31 cellular contexts compared by ENCODE assay signal in genomic region chr7:157646551-157646950, GRCh38.
"Had no signal": no experiment of that assay in that cellular context is flagged by ENCODE, and none has a peak within 500 bp of the region (broad histone marks: within the 10 kb centered on the region; RNA-seq: fewer than 3 reads in every experiment).

No MANE protein-coding gene starts in this region.

- H3K36me3 ChIP-seq: lower lobe of right lung, neural progenitor cell, neutrophil, pancreas, prostate gland, stomach, thyroid gland, transverse colon, upper lobe of left lung, vagina had no signal

- H3K36me3 Mint-ChIP-seq: mesothelial cell of epicardium; naive B cell; stimulated activated naive B cell treated with anti-CD40 and anti-IgM and Interleukin-4, amounts not matched to agents 10 μg/mL and 1 μg/mL and 100 μg/mL, for 72 hours had no signal

- H3K27ac ChIP-seq: hepatocyte, lower lobe of right lung, neural progenitor cell, neutrophil, pancreas, prostate gland, skin epidermis, stomach, testis, thyroid gland, transverse colon, upper lobe of left lung, vagina had no signal

- H3K4me3 ChIP-seq: hepatocyte, lower lobe of right lung, neural progenitor cell, pancreas, prostate gland, skin epidermis, stomach, testis, thyroid gland, transverse colon, upper lobe of left lung, vagina had no signal

- H3K79me2 ChIP-seq: hepatocyte had no signal

- H3K9me3 ChIP-seq: lower lobe of right lung, neutrophil, pancreas, prostate gland, testis, thyroid gland, transverse colon, upper lobe of left lung, vagina had no signal

- H3K27me3 ChIP-seq: hepatocyte, neural progenitor cell, neutrophil, pancreas, stomach, testis, thyroid gland, transverse colon, upper lobe of left lung, vagina had no signal

- H3K4me3 Mint-ChIP-seq: mesothelial cell of epicardium; naive B cell; nephron progenitor cell; neural progenitor cell; stimulated activated naive B cell treated with anti-CD40 and anti-IgM and Interleukin-4, amounts not matched to agents 10 μg/mL and 1 μg/mL and 100 μg/mL, for 72 hours had no signal

- ATAC-seq: left lobe of liver; left ventricle myocardium superior; lower lobe of right lung; pancreas; right cardiac atrium; sciatic nerve; stimulated activated naive B cell treated with anti-CD40 and anti-IgM and Interleukin-4, amounts not matched to agents 10 μg/mL and 1 μg/mL and 100 μg/mL, for 72 hours; stimulated activated naive CD8-positive, alpha-beta T cell treated with anti-CD3 and anti-CD28 coated beads, Interleukin-15, Interleukin-2, amounts not matched to agents 100 U/mL and 50 U/mL, for 24 hours had no signal

- H2AFZ ChIP-seq: hepatocyte, neural progenitor cell had no signal

- H3K4me2 ChIP-seq: hepatocyte, neural progenitor cell had no signal

- DNase-seq: islet precursor cell; left ventricle myocardium superior; lower lobe of right lung; mammary epithelial cell; mesenchymal stem cell; naive B cell; nephron progenitor cell; occipital lobe; pancreas; retina; right cardiac atrium; stimulated activated CD4-positive, alpha-beta T cell treated with anti-CD3 and anti-CD28 coated beads, Interleukin-12 subunit alpha, Interleukin-12 subunit beta, amount 100 ng/mL, for 4 hours; stimulated activated CD4-positive, alpha-beta T cell treated with anti-CD3 and anti-CD28 coated beads, Interleukin-15, amount 100 ng/mL, for 24 hours; stimulated activated CD4-positive, alpha-beta T cell treated with anti-CD3 and anti-CD28 coated beads, Interleukin-2, amount 100 ng/mL, for 24 hours; stimulated activated CD4-positive, alpha-beta T cell treated with anti-CD3 and anti-CD28 coated beads, Interleukin-4, amount 100 ng/mL, for 1 hour; stimulated activated naive B cell treated with anti-CD40 and anti-IgM and Interleukin-4, amounts not matched to agents 10 μg/mL and 1 μg/mL and 100 μg/mL, for 72 hours; stimulated activated naive CD8-positive, alpha-beta T cell treated with anti-CD3 and anti-CD28 coated beads, Interleukin-15, Interleukin-2, amounts not matched to agents 100 U/mL and 50 U/mL, for 24 hours; stomach; testis; thyroid gland; transverse colon had no signal

- H3K4me1 ChIP-seq: lower lobe of right lung, neural progenitor cell, pancreas, prostate gland, stomach, testis, thyroid gland, transverse colon, upper lobe of left lung, vagina had no signal

- H3K4me1 Mint-ChIP-seq: mesothelial cell of epicardium; naive B cell; neural progenitor cell; stimulated activated naive B cell treated with anti-CD40 and anti-IgM and Interleukin-4, amounts not matched to agents 10 μg/mL and 1 μg/mL and 100 μg/mL, for 72 hours had no signal

- H3K9ac ChIP-seq: neural progenitor cell had no signal

- H3K9me3 Mint-ChIP-seq: stimulated activated naive B cell treated with anti-CD40 and anti-IgM and Interleukin-4, amounts not matched to agents 10 μg/mL and 1 μg/mL and 100 μg/mL, for 72 hours had no signal

- H3K27ac Mint-ChIP-seq: mesothelial cell of epicardium; naive B cell; nephron progenitor cell; neural progenitor cell; stimulated activated naive B cell treated with anti-CD40 and anti-IgM and Interleukin-4, amounts not matched to agents 10 μg/mL and 1 μg/mL and 100 μg/mL, for 72 hours had no signal

- FAIRE-seq: pancreas had no signal
